11 cellular contexts compared by ENCODE assay signal in genomic region chr2:206798009-206798408, GRCh38. TPM values are rescaled to one million over a fixed set of nuclear protein-coding genes. Genes with fewer than 3 reads are reported as not detected.
DNase-seq lines count a peak whose midpoint lies in the region; ATAC-seq, FAIRE-seq and TF ChIP-seq lines count a peak whose summit lies in the region.
"Had no signal": no experiment of that assay in that cellular context is flagged by ENCODE, and none has a peak within 500 bp of the region (broad histone marks: within the 10 kb centered on the region; RNA-seq: fewer than 3 reads in every experiment).

No MANE protein-coding gene starts in this region.

- TF ChIP-seq POLR2A in GM12891 (IDR thresholded peaks at IDR 0.05; ENCODE audit: low read depth, low read length) (no peak), lower leg skin (IDR thresholded peaks at IDR 0.05) (no peak)

- H3K4me1 Mint-ChIP-seq in activated naive CD8-positive, alpha-beta T cell treated with anti-CD3 and anti-CD28 coated beads for 36 hours = peaks cover 34% of the 10 kb centered on the region

- no peaks in the 10 kb centered on the region for H3K9me3 Mint-ChIP-seq in activated naive CD8-positive, alpha-beta T cell treated with anti-CD3 and anti-CD28 coated beads for 36 hours

- peaks cover 6% of the 10 kb centered on the region for H3K36me3 Mint-ChIP-seq in activated naive CD8-positive, alpha-beta T cell treated with anti-CD3 and anti-CD28 coated beads for 36 hours

- intact Hi-C loops in lower leg skin (cut with DNase I; ENCODE audit: low total_unique reads) (no loop called here), left ventricle myocardium superior (cut with micrococcal nuclease) (loop anchor here (10.0 kb wide), 1 partner anchor 177 kb away; no protein-coding TSS in a partner anchor)

- FAIRE-seq in GM12891 (lab: Jason Lieb, UNC) = peak; percentile 67

- no peaks in the 10 kb centered on the region for H3K27me3 Mint-ChIP-seq in activated naive CD8-positive, alpha-beta T cell treated with anti-CD3 and anti-CD28 coated beads for 36 hours

- no peak overlapping the region for H3K4me3 ChIP-seq in lower leg skin (ENCODE audit: low read depth, poor library complexity, severe bottlenecking)
- H3K4me3 ChIP-seq: esophagus squamous epithelium, HAP-1 had no signal

- peak overlapping the region; percentile 79 for H3K27ac Mint-ChIP-seq in activated naive CD8-positive, alpha-beta T cell treated with anti-CD3 and anti-CD28 coated beads for 36 hours

- WGBS in lower leg skin, 2 donors = 80 to 81% methylated on average over 5 of the region's 5 CpGs

- peak; percentile 56 for ATAC-seq in GM19455 (IDR thresholded peaks at IDR 0.05; ENCODE audit: unreplicated experiment)
- ATAC-seq in HG03196 (IDR thresholded peaks at IDR 0.05; ENCODE audit: unreplicated experiment) = peak; percentile 49
- no peak for ATAC-seq in left ventricle myocardium superior

- DNase-seq in GM12891 (ENCODE audit: insufficient read length, low spot score) (no peak), lower leg skin (ENCODE audit: low spot score in 2 of 2) (no peak), NCI-H748 treated with DMSO at 0.1 percent for 48 hours (lab: John Stamatoyannopoulos, UW) (no peak), epidermal melanocyte (ENCODE audit: insufficient read length, low spot score) (no peak), left ventricle myocardium superior (no peak)
- no peak for DNase-seq in activated naive CD8-positive, alpha-beta T cell treated with anti-CD3 and anti-CD28 coated beads for 36 hours
- DNase-seq: amniotic stem cell, esophagus squamous epithelium had no signal

- H3K4me3 Mint-ChIP-seq in activated naive CD8-positive, alpha-beta T cell treated with anti-CD3 and anti-CD28 coated beads for 36 hours = no peak overlapping the region

- TF ChIP-seq CTCF in lower leg skin (IDR thresholded peaks at IDR 0.05) = no peak

TF ChIP-seq in GM12891, 5 proteins besides CTCF, POLR2A, EP300 and RAD21:
- TF ChIP-seq POLR2AphosphoS5 (IDR thresholded peaks at IDR 0.05; ENCODE audit: low read depth, low read length) (no peak), SPI1 (IDR thresholded peaks at IDR 0.05; ENCODE audit: low read depth, low read length) (peak; percentile 91)

RNA-seq across cellular contexts. Expression of gene FASTKD2, which starts 32.6 kb away (rescaled TPM):
- 17.5 TPM for polyA plus RNA-seq in GM12891 (2012; ENCODE audit: low read depth, missing spikeins)
- total RNA-seq in activated naive CD8-positive, alpha-beta T cell treated with anti-CD3 and anti-CD28 coated beads for 36 hours = 10 to 100 TPM; 44.1 to 44.5 TPM
- 10 to 100 TPM; 21.4 to 25.4 (median 23.8) TPM for total RNA-seq in lower leg skin
- 40.5 TPM for total RNA-seq in left ventricle myocardium superior

RNA-seq across cellular contexts. Expression of gene MDH1B, which starts 32.9 kb away (rescaled TPM):
- 1.4 TPM for polyA plus RNA-seq in GM12891 (2012; ENCODE audit: low read depth, missing spikeins)
- total RNA-seq in activated naive CD8-positive, alpha-beta T cell treated with anti-CD3 and anti-CD28 coated beads for 36 hours = 1 to 10 TPM in 1 of 2 experiments, under 1 TPM in 1; 0.90 to 1.1 TPM
- total RNA-seq in lower leg skin = 1 to 10 TPM in 1 of 4 donors, under 1 TPM in 3; 0.10 to 1.1 (median 0.46) TPM
- 1.0 TPM for total RNA-seq in left ventricle myocardium superior
